ENCODE assay signal across 8 cellular contexts in genomic region chr7:88219781-88220747, GRCh38. TPM values are rescaled to one million over a fixed set of nuclear protein-coding genes. Genes with fewer than 3 reads are reported as not detected.
DNase-seq lines count a peak whose midpoint lies in the region; ATAC-seq and TF ChIP-seq lines count a peak whose summit lies in the region.

Gene SRI (minus strand): TSS chr7:88220038. CDS start chr7:88220026, 12 bp downstream.

- H3K27me3 ChIP-seq in adipocyte (replicated peaks; ENCODE audit: control insufficient read depth, insufficient read depth, low read length) (no peaks in the 10 kb centered on the region), heart left ventricle (no peaks in the 10 kb centered on the region), upper lobe of right lung (no peaks in the 10 kb centered on the region)

- H3K4me3 ChIP-seq in GM12875 (ENCODE audit: low read depth, low read length) (peak within 1 kb of the TSS; percentile 96), adipocyte (ENCODE audit: low read length) (peak within 1 kb of the TSS; percentile 98), heart left ventricle (peak within 1 kb of the TSS; percentile 69 to 98 (median 90)), upper lobe of right lung (peak within 1 kb of the TSS; percentile 99)

- peaks cover 7% of the 10 kb centered on the region for H3K36me3 Mint-ChIP-seq in progenitor cell of endocrine pancreas (ENCODE audit: insufficient read depth)

- peak; percentile 81 for DNase-seq in NCI-H1092 treated with DMSO at 0.1 percent for 48 hours (lab: John Stamatoyannopoulos, UW)
- peak; percentile 87 for DNase-seq in T follicular helper cell (ENCODE audit: low read depth)
- peak; percentile 95 for DNase-seq in adipocyte (ENCODE audit: low read depth)
- peak; percentile 87 to 93 (median 88) for DNase-seq in heart left ventricle
- DNase-seq in progenitor cell of endocrine pancreas (ENCODE audit: low spot score, unreplicated experiment) = peak; percentile 85
- DNase-seq in upper lobe of right lung = peak; percentile 95

- H3K4me3 Mint-ChIP-seq in progenitor cell of endocrine pancreas (ENCODE audit: low read depth) = peak within 1 kb of the TSS; percentile 86

- H3K27ac Mint-ChIP-seq in progenitor cell of endocrine pancreas = peak within 1 kb of the TSS; percentile 100

- H3K27ac ChIP-seq in heart left ventricle (peak within 1 kb of the TSS; percentile 64 to 96 (median 89)), upper lobe of right lung (peak within 1 kb of the TSS; percentile 97)

- 0 to 1% (median 0%) methylated on average over 58 to 75 of the region's 75 CpGs for WGBS in heart left ventricle, 4 donors

- peaks cover 29% of the 10 kb centered on the region for H3K4me1 ChIP-seq in adipocyte (ENCODE audit: control insufficient read depth, insufficient read depth, low read length)
- peaks cover 0 to 26% (median 14%) of the 10 kb centered on the region in 12 donors for H3K4me1 ChIP-seq in heart left ventricle
- H3K4me1 ChIP-seq in upper lobe of right lung = peaks cover 6% of the 10 kb centered on the region

- peak within 1 kb of the TSS; percentile 95 for H3K9ac ChIP-seq in adipocyte (ENCODE audit: low read length)

- no peaks in the 10 kb centered on the region for H3K9me3 ChIP-seq in adipocyte (ENCODE audit: control insufficient read depth, low read length)
- H3K9me3 ChIP-seq in heart left ventricle = no peaks in the 10 kb centered on the region
- H3K9me3 ChIP-seq in upper lobe of right lung = no peaks in the 10 kb centered on the region

- no peaks in the 10 kb centered on the region for H3K27me3 Mint-ChIP-seq in progenitor cell of endocrine pancreas

- peak in 1 of 2 donors; percentile 81 for TF ChIP-seq POLR2A in heart left ventricle (IDR thresholded peaks at IDR 0.05)

- intact Hi-C loops in heart left ventricle (cut with DNase I) = loop anchor here in 1 of 10 donors (5.0 kb wide), 1 partner anchor 343 kb away; the partner anchor contains the start of genes DBF4 and SLC25A40
- intact Hi-C loops in upper lobe of right lung (cut with DNase I) = no loop called here

- H3K36me3 ChIP-seq in adipocyte (ENCODE audit: control insufficient read depth, insufficient read depth, low read length, severe bottlenecking) (peaks cover 20% of the 10 kb centered on the region), heart left ventricle (peaks cover 0 to 27% (median 22%) of the 10 kb centered on the region in 9 donors), upper lobe of right lung (peaks cover 24% of the 10 kb centered on the region)

- ATAC-seq in HG02642 (IDR thresholded peaks at IDR 0.05; ENCODE audit: poor library complexity, unreplicated experiment) (peak; percentile 78), heart left ventricle (peak; percentile 88 to 100 (median 98)), upper lobe of right lung (peak; percentile 99)

- H3K9me3 Mint-ChIP-seq in progenitor cell of endocrine pancreas (ENCODE audit: low read depth) = no peaks in the 10 kb centered on the region

- H3K4me1 Mint-ChIP-seq in progenitor cell of endocrine pancreas (ENCODE audit: low read depth) = peaks cover 31% of the 10 kb centered on the region

- TF ChIP-seq CTCF in GM12875 (IDR thresholded peaks at IDR 0.05; ENCODE audit: borderline replicate concordance, insufficient read depth, low read depth, low read length) (peak; percentile 88), heart left ventricle (IDR thresholded peaks at IDR 0.05) (peak; percentile 77 to 98 (median 94)), progenitor cell of endocrine pancreas (IDR thresholded peaks at IDR 0.05; ENCODE audit: unreplicated experiment) (no peak), upper lobe of right lung (IDR thresholded peaks at IDR 0.05) (peak; percentile 90)

RNA-seq across cellular contexts. Expression of gene SRI, which starts in this region (rescaled TPM):
- total RNA-seq in heart left ventricle = 10 to 100 TPM; 48.9 to 88.5 (median 69.4) TPM
- polyA plus RNA-seq in heart left ventricle = 10 to 100 TPM; 25.9 to 66.7 TPM
- total RNA-seq in progenitor cell of endocrine pancreas = 126 and 128 TPM in 2 replicates
- 115 TPM for total RNA-seq in upper lobe of right lung

Comparison
In these comparisons a context has a peak if more than half of its experiments do, and no peak if none do; other contexts are left out.
1. Peak in every context shown above with its lines: DNase-seq, ATAC-seq, H3K4me3 ChIP-seq and H3K27ac ChIP-seq.